Comparison of ENCODE assay signal across 8 cellular contexts in genomic region chr1:151059342-151060240, GRCh38. TPM values are rescaled to one million over a fixed set of nuclear protein-coding genes. Genes with fewer than 3 reads are reported as not detected.
DNase-seq lines count a peak whose midpoint lies in the region; ATAC-seq and TF ChIP-seq lines count a peak whose summit lies in the region.

Gene CDC42SE1, minus strand, starts transcription at chr1:151059622. Its CDS starts 3,892 bp downstream, at chr1:151055730.

- peak; percentile 85 for ATAC-seq in GM21529 (IDR thresholded peaks at IDR 0.05; ENCODE audit: unreplicated experiment)
- ATAC-seq in natural killer cell: peak; percentile 56 to 83 (median 67)
- peak; percentile 83 for ATAC-seq in stimulated activated naive CD8-positive, alpha-beta T cell treated with anti-CD3 and anti-CD28 coated beads, Interleukin-15, Interleukin-2, amounts not matched to agents 100 U/mL and 50 U/mL, for 24 hours

- H3K4me1 Mint-ChIP-seq in activated T-helper 1 cell treated with anti-CD3 and anti-CD28 coated beads, Interleukin-12 subunit alpha, Interleukin-12 subunit beta, Interleukin-2, Interleukin-4 antibody, amounts not matched to agents 30 ng/mL and 10 ng/mL and 1 ng/mL, durations not matched to agents 14 hours and 24 hours and 36 hours (ENCODE audit: low read depth): peaks cover 62% of the 10 kb centered on the region
- H3K4me1 Mint-ChIP-seq in natural killer cell: peaks cover 62 to 66% of the 10 kb centered on the region in 2 donors

- H3K4me3 ChIP-seq in fibroblast of mammary gland (ENCODE audit: control insufficient read depth, low read depth, low read length): peak within 1 kb of the TSS; percentile 97

- intact Hi-C loops in activated T-helper 1 cell treated with anti-CD3 and anti-CD28 coated beads, Interleukin-12 subunit alpha, Interleukin-12 subunit beta, Interleukin-2, Interleukin-4 antibody, amounts not matched to agents 30 ng/mL and 10 ng/mL and 1 ng/mL, durations not matched to agents 14 hours and 24 hours and 36 hours (cut with micrococcal nuclease): loop anchor here (1.0 to 5.0 kb wide), 9 partner anchors 11 to 497 kb away; partner anchors contain the start of genes ENSA, GABPB2, PI4KB and RFX5
- intact Hi-C loops in natural killer cell (cut with micrococcal nuclease): loop anchor here (1.0 to 5.0 kb wide), 5 partner anchors 11 to 487 kb away; partner anchors contain the start of genes GABPB2, PRUNE1 and ZNF687

- H3K9me3 Mint-ChIP-seq in activated T-helper 1 cell treated with anti-CD3 and anti-CD28 coated beads, Interleukin-12 subunit alpha, Interleukin-12 subunit beta, Interleukin-2, Interleukin-4 antibody, amounts not matched to agents 30 ng/mL and 10 ng/mL and 1 ng/mL, durations not matched to agents 14 hours and 24 hours and 36 hours: no peaks in the 10 kb centered on the region
- H3K9me3 Mint-ChIP-seq in natural killer cell: no peaks in the 10 kb centered on the region

- peak within 1 kb of the TSS; percentile 97 for H3K27ac Mint-ChIP-seq in activated T-helper 1 cell treated with anti-CD3 and anti-CD28 coated beads, Interleukin-12 subunit alpha, Interleukin-12 subunit beta, Interleukin-2, Interleukin-4 antibody, amounts not matched to agents 30 ng/mL and 10 ng/mL and 1 ng/mL, durations not matched to agents 14 hours and 24 hours and 36 hours
- H3K27ac Mint-ChIP-seq in natural killer cell: peak within 1 kb of the TSS; percentile 98 to 99

- peak; percentile 92 for DNase-seq in DMS53 (lab: John Stamatoyannopoulos, UW)
- DNase-seq in KBM-7: peak; percentile 94
- DNase-seq in RKO (ENCODE audit: low spot score): peak; percentile 90
- peak; percentile 81 for DNase-seq in activated T-helper 1 cell treated with anti-CD3 and anti-CD28 coated beads, Interleukin-12 subunit alpha, Interleukin-12 subunit beta, Interleukin-2, Interleukin-4 antibody, amounts not matched to agents 30 ng/mL and 10 ng/mL and 1 ng/mL, durations not matched to agents 14 hours and 24 hours and 36 hours (ENCODE audit: low spot score)
- peak; percentile 73 for DNase-seq in fibroblast of mammary gland (ENCODE audit: low read depth)
- peak; percentile 84 for DNase-seq in natural killer cell
- DNase-seq in stimulated activated naive CD8-positive, alpha-beta T cell treated with anti-CD3 and anti-CD28 coated beads, Interleukin-15, Interleukin-2, amounts not matched to agents 100 U/mL and 50 U/mL, for 24 hours: peak; percentile 89

- no peaks in the 10 kb centered on the region for H3K27me3 Mint-ChIP-seq in activated T-helper 1 cell treated with anti-CD3 and anti-CD28 coated beads, Interleukin-12 subunit alpha, Interleukin-12 subunit beta, Interleukin-2, Interleukin-4 antibody, amounts not matched to agents 30 ng/mL and 10 ng/mL and 1 ng/mL, durations not matched to agents 14 hours and 24 hours and 36 hours (ENCODE audit: insufficient read depth)
- no peaks in the 10 kb centered on the region for H3K27me3 Mint-ChIP-seq in natural killer cell (ENCODE audit: low read depth in 2 of 2)

- TF ChIP-seq CTCF in fibroblast of mammary gland (conservative IDR thresholded peaks at IDR 0.05; ENCODE audit: control insufficient read depth, insufficient read depth, low read depth, low read length) (peak; percentile 54), natural killer cell (IDR thresholded peaks at IDR 0.05) (peak; percentile 78)

- peak within 1 kb of the TSS; percentile 95 for H3K4me3 Mint-ChIP-seq in activated T-helper 1 cell treated with anti-CD3 and anti-CD28 coated beads, Interleukin-12 subunit alpha, Interleukin-12 subunit beta, Interleukin-2, Interleukin-4 antibody, amounts not matched to agents 30 ng/mL and 10 ng/mL and 1 ng/mL, durations not matched to agents 14 hours and 24 hours and 36 hours
- H3K4me3 Mint-ChIP-seq in natural killer cell: peak within 1 kb of the TSS; percentile 92

- in situ Hi-C loops in KBM-7 (cut with MboI; ENCODE audit: low pct_unique_long_range_greater_than_20kb, low sequenced_read_pairs): no loop called here

- H3K36me3 Mint-ChIP-seq in activated T-helper 1 cell treated with anti-CD3 and anti-CD28 coated beads, Interleukin-12 subunit alpha, Interleukin-12 subunit beta, Interleukin-2, Interleukin-4 antibody, amounts not matched to agents 30 ng/mL and 10 ng/mL and 1 ng/mL, durations not matched to agents 14 hours and 24 hours and 36 hours (ENCODE audit: low read depth): peaks cover 44% of the 10 kb centered on the region
- peaks cover 24% of the 10 kb centered on the region for H3K36me3 Mint-ChIP-seq in natural killer cell

RNA-seq across cellular contexts. Expression of gene CDC42SE1, which starts in this region (rescaled TPM):
- total RNA-seq in activated T-helper 1 cell treated with anti-CD3 and anti-CD28 coated beads, Interleukin-12 subunit alpha, Interleukin-12 subunit beta, Interleukin-2, Interleukin-4 antibody, amounts not matched to agents 30 ng/mL and 10 ng/mL and 1 ng/mL, durations not matched to agents 14 hours and 24 hours and 36 hours: 216 and 219 TPM in 2 replicates
- total RNA-seq in natural killer cell: 100 to 1,000 TPM; 555 to 792 (median 752) TPM

Comparison
In these comparisons a context has a peak if more than half of its experiments do, and no peak if none do; other contexts are left out.
1. Peak in every context shown above with its lines: DNase-seq, ATAC-seq and H3K4me3 ChIP-seq.